In the genomic region with DNA sequence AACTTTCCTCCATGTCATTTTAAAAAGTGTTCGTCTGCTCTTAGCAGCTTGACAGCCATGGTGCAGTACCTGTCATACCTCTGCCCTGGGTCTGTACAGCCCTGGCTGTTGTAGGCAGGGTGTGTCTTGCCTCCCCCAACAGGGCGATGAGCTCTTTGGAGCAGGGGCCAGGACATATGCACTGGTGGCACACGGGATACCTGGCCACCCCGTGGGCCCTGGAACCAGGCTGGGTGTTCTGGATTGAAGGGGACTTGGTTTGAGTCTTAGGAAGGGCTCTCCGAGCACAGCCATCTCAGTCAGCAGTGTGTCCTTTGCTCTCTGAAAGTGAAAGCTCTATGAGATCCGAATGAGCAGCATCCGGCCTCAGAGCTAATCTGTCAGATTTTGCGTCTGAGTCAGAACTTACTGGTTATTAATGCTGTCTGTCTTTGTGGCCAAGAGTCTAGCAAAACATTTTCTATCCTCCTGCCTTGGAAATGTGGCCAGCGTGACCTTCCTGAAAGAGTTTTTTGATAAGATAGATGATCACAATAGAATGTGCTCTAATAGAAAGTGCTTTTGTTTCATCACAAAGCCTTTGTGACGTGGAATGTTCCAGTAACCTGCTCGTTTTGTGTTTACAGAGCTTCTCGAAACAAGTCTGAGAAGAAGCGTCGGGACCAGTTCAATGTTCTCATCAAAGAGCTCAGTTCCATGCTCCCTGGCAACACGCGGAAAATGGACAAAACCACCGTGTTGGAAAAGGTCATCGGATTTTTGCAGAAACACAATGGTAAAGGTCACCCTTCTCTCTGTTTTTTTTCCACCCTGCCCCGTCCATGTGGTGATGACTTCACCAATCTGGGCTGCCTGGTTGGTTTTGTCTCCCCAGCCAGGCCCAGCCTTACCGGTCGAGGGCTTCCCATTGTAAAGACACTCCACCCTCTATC, we compare ENCODE assay signal across 8 cellular contexts.
A peak's percentile ranks its signal among the peaks of the same experiment; 100 is the strongest.
DNase-seq lines count a peak whose midpoint lies in the region; ATAC-seq lines count a peak whose summit lies in the region.

No MANE protein-coding gene starts in this region.

- H3K4me3 Mint-ChIP-seq in central memory CD8-positive, alpha-beta T cell = peak overlapping the region; percentile 63

- ATAC-seq in central memory CD8-positive, alpha-beta T cell (replicated peaks; ENCODE audit: extremely low read depth, poor library complexity, severe bottlenecking) = peak; percentile 93

- no peak overlapping the region for H2BK5ac ChIP-seq in mesendoderm (ENCODE audit: low read length)

- H3K27me3 ChIP-seq in mucosa of rectum (ENCODE audit: control insufficient read depth in 2 of 2, insufficient read depth in 2 of 2, low read length in 2 of 2) (no peaks in the 10 kb centered on the region), mesendoderm (ENCODE audit: insufficient read depth, low read length, poor library complexity) (no peaks in the 10 kb centered on the region)

- H3K56ac ChIP-seq in mesendoderm (ENCODE audit: low read length) = no peak overlapping the region

- no peaks in the 10 kb centered on the region for H3K9me3 Mint-ChIP-seq in central memory CD8-positive, alpha-beta T cell

- peaks cover 0 to 6% of the 10 kb centered on the region in 2 donors for H3K4me1 ChIP-seq in mucosa of rectum (ENCODE audit: control insufficient read depth in 2 of 2, insufficient read depth in 2 of 2, low read length in 2 of 2)
- no peaks in the 10 kb centered on the region for H3K4me1 ChIP-seq in mesendoderm (ENCODE audit: control insufficient read depth, low read depth, low read length)

- no CpG with 5 or more reads among the region's 21 CpGs for WGBS in mesendoderm (ENCODE audit: extremely low coverage, insufficient coverage, low lambda C conversion rate)

- H2AK5ac ChIP-seq in mesendoderm (ENCODE audit: low read length) = no peak overlapping the region

- H2BK15ac ChIP-seq in mesendoderm (replicated peaks; ENCODE audit: low read depth) = no peak overlapping the region

- peak overlapping the region; percentile 82 for H3K27ac Mint-ChIP-seq in central memory CD8-positive, alpha-beta T cell (ENCODE audit: low read depth)

- H3K18ac ChIP-seq in mesendoderm (ENCODE audit: low read length) = no peak overlapping the region

- H3K4ac ChIP-seq in mesendoderm (ENCODE audit: low read depth, low read length) = no peak overlapping the region

- H3K27ac ChIP-seq in mucosa of rectum (ENCODE audit: low read depth in 2 of 2, low read length in 2 of 2) (peak overlapping the region; percentile 76 to 80), mesendoderm (ENCODE audit: low read depth, low read length) (no peak overlapping the region)

- H3K79me1 ChIP-seq in mesendoderm (ENCODE audit: low read length) = no peaks in the 10 kb centered on the region

- H3K9me3 ChIP-seq in mucosa of rectum (ENCODE audit: control insufficient read depth in 2 of 2, low read length in 2 of 2) = no peaks in the 10 kb centered on the region

- peak; percentile 31 for DNase-seq in activated naive CD4-positive, alpha-beta T cell treated with Interleukin-2 at 50 U/mL for 16 hours
- DNase-seq in activated naive CD4-positive, alpha-beta T cell treated with anti-CD3 and anti-CD28 coated beads, Interleukin-2, amount 50 U/mL, for 16 hours = no peak
- DNase-seq in NCI-H226 (peak; percentile 57), mesendoderm (no peak), D341Med (ENCODE audit: low spot score) (no peak), foreskin melanocyte (no peak)
- peak in 1 of 2 donors; percentile 34 for DNase-seq in central memory CD8-positive, alpha-beta T cell (ENCODE audit: low spot score in 2 of 2)

- H3K36me3 ChIP-seq in mucosa of rectum (ENCODE audit: control insufficient read depth in 2 of 2, insufficient read depth in 2 of 2, low read length in 2 of 2) = peaks cover 5 to 10% of the 10 kb centered on the region in 2 donors
- no peaks in the 10 kb centered on the region for H3K36me3 ChIP-seq in mesendoderm (ENCODE audit: control insufficient read depth, insufficient read depth, low read length)

- no peaks in the 10 kb centered on the region for H3K36me3 Mint-ChIP-seq in central memory CD8-positive, alpha-beta T cell (ENCODE audit: insufficient read depth)

- no peak overlapping the region for H4K8ac ChIP-seq in mesendoderm (ENCODE audit: low read depth, low read length)

- H3K4me1 Mint-ChIP-seq in central memory CD8-positive, alpha-beta T cell = peaks cover 7% of the 10 kb centered on the region

- H2BK120ac ChIP-seq in mesendoderm (ENCODE audit: low read depth, low read length) = no peak overlapping the region

- no peaks in the 10 kb centered on the region for H3K79me2 ChIP-seq in mesendoderm (ENCODE audit: control insufficient read depth, insufficient read depth, low read length)

- H3K27me3 Mint-ChIP-seq in central memory CD8-positive, alpha-beta T cell = no peaks in the 10 kb centered on the region

- H3K9ac ChIP-seq in mucosa of rectum (ENCODE audit: low read depth in 1 of 2, low read length in 2 of 2) (peak overlapping the region; percentile 27 to 68), mesendoderm (ENCODE audit: low read length) (no peak overlapping the region)

- H3K23ac ChIP-seq in mesendoderm (ENCODE audit: low read length) = no peak overlapping the region

- H4K5ac ChIP-seq in mesendoderm (ENCODE audit: low read length) = no peak overlapping the region

- H3K4me3 ChIP-seq in mucosa of rectum (ENCODE audit: low read length in 2 of 2) = peak overlapping the region; percentile 58 to 64
- no peak overlapping the region for H3K4me3 ChIP-seq in mesendoderm (ENCODE audit: low read length)

- H3K4me2 ChIP-seq in mesendoderm (ENCODE audit: low read length) = no peak overlapping the region

Comparison
In these comparisons a context has a peak if more than half of its experiments do, and no peak if none do; other contexts are left out.
1. DNase-seq: peak in activated naive CD4-positive, alpha-beta T cell treated with Interleukin-2 at 50 U/mL for 16 hours (single experiment) and NCI-H226 (single experiment); none in activated naive CD4-positive, alpha-beta T cell treated with anti-CD3 and anti-CD28 coated beads, Interleukin-2, amount 50 U/mL, for 16 hours (single experiment), mesendoderm (single experiment), D341Med (single experiment) and foreskin melanocyte (single experiment).